15 cellular contexts compared by ENCODE assay signal in genomic region chrX:40061871-40062524, GRCh38. TPM values are rescaled to one million over a fixed set of nuclear protein-coding genes. Genes with fewer than 3 reads are reported as not detected.
DNase-seq lines count a peak whose midpoint lies in the region; ATAC-seq and TF ChIP-seq lines count a peak whose summit lies in the region.
"Had no signal": no experiment of that assay in that cellular context is flagged by ENCODE, and none has a peak within 500 bp of the region (broad histone marks: within the 10 kb centered on the region; RNA-seq: fewer than 3 reads in every experiment).

No MANE protein-coding gene starts in this region.

- H3K4me1 ChIP-seq in hepatocyte (ENCODE audit: insufficient read depth) (peaks cover 9% of the 10 kb centered on the region), BE2C (no peaks in the 10 kb centered on the region; the same call in 1 of the 2 replicates), gastroesophageal sphincter (peaks cover 0 to 19% (median 0%) of the 10 kb centered on the region in 3 donors)

- no peaks in the 10 kb centered on the region for H3K9me3 Mint-ChIP-seq in stimulated activated naive CD8-positive, alpha-beta T cell treated with anti-CD3 and anti-CD28 coated beads, Interleukin-15, amount 100 ng/mL, for 72 hours

- no peak for TF ChIP-seq EP300 in gastroesophageal sphincter (IDR thresholded peaks at IDR 0.05)

- H3K36me3 ChIP-seq in hepatocyte (replicated peaks; ENCODE audit: insufficient read depth, low read depth) (no peaks in the 10 kb centered on the region), BE2C (peaks cover 77% of the 10 kb centered on the region), gastroesophageal sphincter (peaks cover 0 to 68% of the 10 kb centered on the region in 2 donors)

- no peaks in the 10 kb centered on the region for H4K20me1 ChIP-seq in hepatocyte (ENCODE audit: insufficient read depth, poor library complexity, severe bottlenecking)

- no peak for ATAC-seq in T-helper 17 cell
- peak; percentile 31 for ATAC-seq in stimulated activated naive CD8-positive, alpha-beta T cell treated with anti-CD3 and anti-CD28 coated beads, Interleukin-15, amount 100 ng/mL, for 72 hours
- ATAC-seq in gastroesophageal sphincter: no peak

- no peak overlapping the region for H2AFZ ChIP-seq in hepatocyte

- DNase-seq in activated gamma-delta T cell treated with Interleukin-2 at 50 U/mL for 16 hours: peak; percentile 26
- DNase-seq in activated gamma-delta T cell (lab: John Stamatoyannopoulos, UW): no peak
- no peak for DNase-seq in T-helper 17 cell
- peak; percentile 46 for DNase-seq in hepatocyte (ENCODE audit: low spot score)
- peak in 1 of 2 donors; percentile 28 for DNase-seq in stimulated activated naive CD8-positive, alpha-beta T cell treated with anti-CD3 and anti-CD28 coated beads, Interleukin-15, amount 100 ng/mL, for 72 hours
- no peak for DNase-seq in BE2C
- DNase-seq in NK-92 treated with Interleukin-12 subunit alpha and Interleukin-12 subunit beta, amount 100 ng/mL, for 24 hours (lab: John Stamatoyannopoulos, UW): no peak
- DNase-seq: activated CD4-positive, CD25-positive, alpha-beta regulatory T cell; cortex of kidney; kidney glomerular epithelial cell; NCI-H1092; NCI-H2171 treated with DMSO at 0.1 percent for 48 hours; RPMI8226; stimulated activated CD4-positive, alpha-beta T cell treated with anti-CD3 and anti-CD28 coated beads, Interleukin-4, amount 100 ng/mL, for 24 hours had no signal

- no peaks in the 10 kb centered on the region for H3K9me3 ChIP-seq in T-helper 17 cell (ENCODE audit: control insufficient read depth, low read length, poor library complexity, severe bottlenecking)
- H3K9me3 ChIP-seq in hepatocyte (ENCODE audit: low read depth): no peaks in the 10 kb centered on the region
- H3K9me3 ChIP-seq in BE2C: no peaks in the 10 kb centered on the region
- no peaks in the 10 kb centered on the region for H3K9me3 ChIP-seq in gastroesophageal sphincter

- 62% methylated on average over 29 of the region's 30 CpGs for WGBS in hepatocyte (ENCODE audit: low lambda C conversion rate, missing lambda C conversion rate)
- 89% methylated on average over 3 of the region's 30 CpGs; no CpG with 5 or more reads in 1 of the 2 donors for WGBS in gastroesophageal sphincter (ENCODE audit: low coverage in 1 of 2), 2 donors

- no peak overlapping the region for H3K4me3 ChIP-seq in hepatocyte
- no peak overlapping the region for H3K4me3 ChIP-seq in BE2C (ENCODE audit: low read depth, low read length)
- no peak overlapping the region for H3K4me3 ChIP-seq in gastroesophageal sphincter

- H3K27me3 ChIP-seq in hepatocyte (no peaks in the 10 kb centered on the region), BE2C (no peaks in the 10 kb centered on the region), gastroesophageal sphincter (no peaks in the 10 kb centered on the region)

- no peak overlapping the region for H3K4me3 Mint-ChIP-seq in T-helper 17 cell
- peak overlapping the region; percentile 52 to 54 for H3K4me3 Mint-ChIP-seq in stimulated activated naive CD8-positive, alpha-beta T cell treated with anti-CD3 and anti-CD28 coated beads, Interleukin-15, amount 100 ng/mL, for 72 hours

- H3K27me3 Mint-ChIP-seq in T-helper 17 cell: no peaks in the 10 kb centered on the region
- H3K27me3 Mint-ChIP-seq in stimulated activated naive CD8-positive, alpha-beta T cell treated with anti-CD3 and anti-CD28 coated beads, Interleukin-15, amount 100 ng/mL, for 72 hours: no peaks in the 10 kb centered on the region

- H3K36me3 Mint-ChIP-seq in T-helper 17 cell (ENCODE audit: low read depth): peaks cover 2% of the 10 kb centered on the region

- H3K27ac Mint-ChIP-seq in T-helper 17 cell: peak overlapping the region; percentile 8
- peak overlapping the region; percentile 91 to 93 for H3K27ac Mint-ChIP-seq in stimulated activated naive CD8-positive, alpha-beta T cell treated with anti-CD3 and anti-CD28 coated beads, Interleukin-15, amount 100 ng/mL, for 72 hours

- H3K27ac ChIP-seq in hepatocyte (peak overlapping the region; percentile 60), gastroesophageal sphincter (peak overlapping the region in 1 of 4 donors; percentile 41)

- TF ChIP-seq POLR2A in gastroesophageal sphincter (IDR thresholded peaks at IDR 0.05): no peak

- H3K9me2 ChIP-seq in hepatocyte (replicated peaks; ENCODE audit: insufficient read depth): no peaks in the 10 kb centered on the region

- no peaks in the 10 kb centered on the region for H3K79me2 ChIP-seq in hepatocyte

- TF ChIP-seq CTCF in hepatocyte (IDR thresholded peaks at IDR 0.05; ENCODE audit: poor library complexity): no peak
- no peak for TF ChIP-seq CTCF in BE2C (IDR thresholded peaks at IDR 0.05; ENCODE audit: low read depth, low read length)
- no peak for TF ChIP-seq CTCF in gastroesophageal sphincter (IDR thresholded peaks at IDR 0.05)

- H3K4me1 Mint-ChIP-seq in T-helper 17 cell: peaks cover 16% of the 10 kb centered on the region
- H3K4me1 Mint-ChIP-seq in stimulated activated naive CD8-positive, alpha-beta T cell treated with anti-CD3 and anti-CD28 coated beads, Interleukin-15, amount 100 ng/mL, for 72 hours: peaks cover 57% of the 10 kb centered on the region

- peak overlapping the region; percentile 64 for H3K4me2 ChIP-seq in hepatocyte

RNA-seq across cellular contexts. Expression of gene BCOR, which starts 35.8 kb away (rescaled TPM):
- total RNA-seq in T-helper 17 cell: 10 to 100 TPM; 24.7 to 29.1 TPM
- total RNA-seq in hepatocyte: 22.7 and 22.9 TPM in 2 replicates
- 13.6 and 15.3 TPM in 2 replicates for polyA plus RNA-seq in hepatocyte
- 61.8 TPM for polyA plus RNA-seq in BE2C (2012; ENCODE audit: insufficient read depth, insufficient read length, low read depth)
- total RNA-seq in gastroesophageal sphincter: 10 to 100 TPM; 18.4 to 27.4 (median 21.4) TPM

Comparison
In these comparisons a context has a peak if more than half of its experiments do, and no peak if none do; other contexts are left out.
1. DNase-seq: peak in activated gamma-delta T cell treated with Interleukin-2 at 50 U/mL for 16 hours (single experiment) and hepatocyte (single experiment); none in activated gamma-delta T cell (single experiment), T-helper 17 cell (0 of 3), BE2C (single experiment) and NK-92 treated with Interleukin-12 subunit alpha and Interleukin-12 subunit beta, amount 100 ng/mL, for 24 hours (single experiment).